Comparison of ENCODE assay signal across 8 cellular contexts in genomic region chrX:68732906-68733493, GRCh38.
DNase-seq lines count a peak whose midpoint lies in the region; ATAC-seq and TF ChIP-seq lines count a peak whose summit lies in the region.

No MANE protein-coding gene starts in this region.

- ATAC-seq in GM19035 (IDR thresholded peaks at IDR 0.05; ENCODE audit: unreplicated experiment) (peak; percentile 84), HG03565 (IDR thresholded peaks at IDR 0.05; ENCODE audit: unreplicated experiment) (no peak)

- peak; percentile 70 for DNase-seq in BE2C
- peak; percentile 59 for DNase-seq in T-helper 9 cell
- DNase-seq in astrocyte of the hippocampus (ENCODE audit: low read depth, low spot score), result peak; percentile 48
- DNase-seq in iPS-NIHi7 (ENCODE audit: extremely low spot score), result peak; percentile 81
- peak; percentile 46 to 51 for DNase-seq in stimulated activated CD4-positive, alpha-beta T cell treated with anti-CD3 and anti-CD28 coated beads, Interleukin-1b, Interleukin-23, amount 100 ng/mL, for 4 hours (ENCODE audit: low read depth in 2 of 2)

- no peak for TF ChIP-seq EP300 in Ishikawa (IDR thresholded peaks at IDR 0.05; ENCODE audit: borderline replicate concordance)

- no peaks in the 10 kb centered on the region for H3K27me3 ChIP-seq in BE2C

- H3K4me3 ChIP-seq in BE2C (ENCODE audit: low read depth, low read length), result no peak overlapping the region

- no peaks in the 10 kb centered on the region for H3K36me3 ChIP-seq in BE2C

- no peaks in the 10 kb centered on the region for H3K4me1 ChIP-seq in BE2C

- no peaks in the 10 kb centered on the region for H3K9me3 ChIP-seq in BE2C

- peak; percentile 82 for TF ChIP-seq RAD21 in Ishikawa (IDR thresholded peaks at IDR 0.05; ENCODE audit: low read depth)

- peak; percentile 79 for TF ChIP-seq CTCF in BE2C (IDR thresholded peaks at IDR 0.05; ENCODE audit: low read depth, low read length)

TF ChIP-seq in Ishikawa, 13 proteins besides CTCF, POLR2A, EP300 and RAD21:
- TF ChIP-seq CEBPB (IDR thresholded peaks at IDR 0.05) (no peak), TCF12 (IDR thresholded peaks at IDR 0.05; ENCODE audit: low read depth) (no peak), NFIC (IDR thresholded peaks at IDR 0.05) (no peak), CREB1 (IDR thresholded peaks at IDR 0.05; ENCODE audit: low read depth) (no peak), EGR1 (IDR thresholded peaks at IDR 0.05) (no peak), TEAD4 (IDR thresholded peaks at IDR 0.05) (no peak), FOXM1 (IDR thresholded peaks at IDR 0.05; ENCODE audit: borderline replicate concordance, low read depth) (no peak), ZBTB7A (IDR thresholded peaks at IDR 0.05; ENCODE audit: low read depth) (no peak), USF1 (IDR thresholded peaks at IDR 0.05) (no peak), YY1 (IDR thresholded peaks at IDR 0.05; ENCODE audit: low read depth) (no peak)
- TF ChIP-seq, protein P1, sequence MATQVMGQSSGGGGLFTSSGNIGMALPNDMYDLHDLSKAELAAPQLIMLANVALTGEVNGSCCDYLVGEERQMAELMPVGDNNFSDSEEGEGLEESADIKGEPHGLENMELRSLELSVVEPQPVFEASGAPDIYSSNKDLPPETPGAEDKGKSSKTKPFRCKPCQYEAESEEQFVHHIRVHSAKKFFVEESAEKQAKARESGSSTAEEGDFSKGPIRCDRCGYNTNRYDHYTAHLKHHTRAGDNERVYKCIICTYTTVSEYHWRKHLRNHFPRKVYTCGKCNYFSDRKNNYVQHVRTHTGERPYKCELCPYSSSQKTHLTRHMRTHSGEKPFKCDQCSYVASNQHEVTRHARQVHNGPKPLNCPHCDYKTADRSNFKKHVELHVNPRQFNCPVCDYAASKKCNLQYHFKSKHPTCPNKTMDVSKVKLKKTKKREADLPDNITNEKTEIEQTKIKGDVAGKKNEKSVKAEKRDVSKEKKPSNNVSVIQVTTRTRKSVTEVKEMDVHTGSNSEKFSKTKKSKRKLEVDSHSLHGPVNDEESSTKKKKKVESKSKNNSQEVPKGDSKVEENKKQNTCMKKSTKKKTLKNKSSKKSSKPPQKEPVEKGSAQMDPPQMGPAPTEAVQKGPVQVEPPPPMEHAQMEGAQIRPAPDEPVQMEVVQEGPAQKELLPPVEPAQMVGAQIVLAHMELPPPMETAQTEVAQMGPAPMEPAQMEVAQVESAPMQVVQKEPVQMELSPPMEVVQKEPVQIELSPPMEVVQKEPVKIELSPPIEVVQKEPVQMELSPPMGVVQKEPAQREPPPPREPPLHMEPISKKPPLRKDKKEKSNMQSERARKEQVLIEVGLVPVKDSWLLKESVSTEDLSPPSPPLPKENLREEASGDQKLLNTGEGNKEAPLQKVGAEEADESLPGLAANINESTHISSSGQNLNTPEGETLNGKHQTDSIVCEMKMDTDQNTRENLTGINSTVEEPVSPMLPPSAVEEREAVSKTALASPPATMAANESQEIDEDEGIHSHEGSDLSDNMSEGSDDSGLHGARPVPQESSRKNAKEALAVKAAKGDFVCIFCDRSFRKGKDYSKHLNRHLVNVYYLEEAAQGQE (IDR thresholded peaks at IDR 0.05; ENCODE audit: low read depth), result no peak
- TF ChIP-seq, protein P2, sequence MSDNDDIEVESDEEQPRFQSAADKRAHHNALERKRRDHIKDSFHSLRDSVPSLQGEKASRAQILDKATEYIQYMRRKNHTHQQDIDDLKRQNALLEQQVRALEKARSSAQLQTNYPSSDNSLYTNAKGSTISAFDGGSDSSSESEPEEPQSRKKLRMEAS (IDR thresholded peaks at IDR 0.05), result no peak
